In the genomic region with DNA sequence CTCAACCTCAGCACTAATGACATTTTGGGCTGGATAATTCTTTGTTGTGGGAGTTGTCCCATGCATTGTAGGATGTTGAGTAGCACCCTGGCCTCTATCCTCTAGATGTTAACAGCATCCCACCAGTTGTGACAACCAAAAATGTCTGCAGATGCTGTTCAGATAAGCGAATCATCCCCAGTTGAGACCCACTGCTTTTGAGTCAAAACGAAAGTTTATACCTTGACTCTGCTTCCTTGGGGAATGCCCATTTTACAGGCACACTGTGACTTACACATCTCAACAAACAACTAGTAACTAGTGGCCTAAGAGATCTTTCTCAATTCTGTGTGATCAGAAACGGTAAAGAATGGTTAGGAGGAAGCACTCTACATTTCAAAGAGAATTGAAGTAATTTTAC, we compare ENCODE assay signal across 12 cellular contexts. TPM values are rescaled to one million over a fixed set of nuclear protein-coding genes. Genes with fewer than 3 reads are reported as not detected.
DNase-seq lines count a peak whose midpoint lies in the region; ATAC-seq lines count a peak whose summit lies in the region.
"Had no signal": no experiment of that assay in that cellular context is flagged by ENCODE, and none has a peak within 500 bp of the region (broad histone marks: within the 10 kb centered on the region; RNA-seq: fewer than 3 reads in every experiment).

No MANE protein-coding gene starts in this region.

- peaks cover 62% of the 10 kb centered on the region for H3K36me3 Mint-ChIP-seq in activated T-cell treated with anti-CD3 and anti-CD28 coated beads, Interleukin-2, amount 50 U/mL, for 24 hours (ENCODE audit: low read depth)
- H3K36me3 Mint-ChIP-seq in activated T-helper 17 cell treated with anti-CD3 and anti-CD28 coated beads, Interleukin-2, amount 50 U/mL, for 72 hours (ENCODE audit: low read depth), result peaks cover 55% of the 10 kb centered on the region
- H3K36me3 Mint-ChIP-seq in CD4-positive, alpha-beta memory T cell, result peaks cover 48 to 56% of the 10 kb centered on the region in 2 donors

- H3K4me3 Mint-ChIP-seq in activated T-cell treated with anti-CD3 and anti-CD28 coated beads, Interleukin-2, amount 50 U/mL, for 24 hours, result no peak overlapping the region
- no peak overlapping the region for H3K4me3 Mint-ChIP-seq in activated T-helper 17 cell treated with anti-CD3 and anti-CD28 coated beads, Interleukin-2, amount 50 U/mL, for 72 hours
- no peak overlapping the region for H3K4me3 Mint-ChIP-seq in CD4-positive, alpha-beta memory T cell

- no peaks in the 10 kb centered on the region for H3K9me3 ChIP-seq in CD4-positive, alpha-beta memory T cell (ENCODE audit: control insufficient read depth in 1 of 2, low read length in 2 of 2)

- intact Hi-C loops in CD4-positive, alpha-beta memory T cell (cut with micrococcal nuclease), result no loop called here

- ATAC-seq in GM21390 (IDR thresholded peaks at IDR 0.05; ENCODE audit: unreplicated experiment) (peak; percentile 97), HG03045 (IDR thresholded peaks at IDR 0.05; ENCODE audit: unreplicated experiment) (peak; percentile 96)
- ATAC-seq in activated T-helper 17 cell treated with anti-CD3 and anti-CD28 coated beads, Interleukin-2, amount 50 U/mL, for 72 hours (replicated peaks), result peak; percentile 97
- ATAC-seq: foreskin keratinocyte had no signal

- CTCF ChIA-PET in CD4-positive, alpha-beta memory T cell (lab: Charles Lee; ENCODE audit: partially characterized antibody), result no interaction called here

- peak overlapping the region; percentile 75 for H3K27ac Mint-ChIP-seq in activated T-cell treated with anti-CD3 and anti-CD28 coated beads, Interleukin-2, amount 50 U/mL, for 24 hours
- H3K27ac Mint-ChIP-seq in activated T-helper 17 cell treated with anti-CD3 and anti-CD28 coated beads, Interleukin-2, amount 50 U/mL, for 72 hours, result no peak overlapping the region
- peak overlapping the region in 2 of 7 donors; percentile 34 to 57 for H3K27ac Mint-ChIP-seq in CD4-positive, alpha-beta memory T cell

- H3K27ac ChIP-seq in CD4-positive, alpha-beta memory T cell (ENCODE audit: low read depth, low read length), result no peak overlapping the region
- H3K27ac ChIP-seq: foreskin keratinocyte had no signal

- no peaks in the 10 kb centered on the region for H3K9me3 Mint-ChIP-seq in activated T-cell treated with anti-CD3 and anti-CD28 coated beads, Interleukin-2, amount 50 U/mL, for 24 hours
- H3K9me3 Mint-ChIP-seq in activated T-helper 17 cell treated with anti-CD3 and anti-CD28 coated beads, Interleukin-2, amount 50 U/mL, for 72 hours, result no peaks in the 10 kb centered on the region
- no peaks in the 10 kb centered on the region for H3K9me3 Mint-ChIP-seq in CD4-positive, alpha-beta memory T cell

- peaks cover 7% of the 10 kb centered on the region for H3K36me3 ChIP-seq in CD4-positive, alpha-beta memory T cell (ENCODE audit: insufficient read depth, low read length)

- H3K4me3 ChIP-seq in CD4-positive, alpha-beta memory T cell (ENCODE audit: low read length in 2 of 2), result no peak overlapping the region

- POLR2A ChIA-PET in CD4-positive, alpha-beta memory T cell (lab: Charles Lee; ENCODE audit: partially characterized antibody), result no interaction called here

- no peaks in the 10 kb centered on the region for H3K4me1 ChIP-seq in CD4-positive, alpha-beta memory T cell (ENCODE audit: insufficient read depth, low read length)
- H3K4me1 ChIP-seq: foreskin keratinocyte had no signal

- H3K4me1 Mint-ChIP-seq in activated T-cell treated with anti-CD3 and anti-CD28 coated beads, Interleukin-2, amount 50 U/mL, for 24 hours (ENCODE audit: low read depth), result peaks cover 13% of the 10 kb centered on the region
- H3K4me1 Mint-ChIP-seq in activated T-helper 17 cell treated with anti-CD3 and anti-CD28 coated beads, Interleukin-2, amount 50 U/mL, for 72 hours, result no peaks in the 10 kb centered on the region
- H3K4me1 Mint-ChIP-seq in CD4-positive, alpha-beta memory T cell, result peaks cover 0 to 2% (median 0%) of the 10 kb centered on the region in 4 donors

- H3K27me3 Mint-ChIP-seq in activated T-cell treated with anti-CD3 and anti-CD28 coated beads, Interleukin-2, amount 50 U/mL, for 24 hours, result no peaks in the 10 kb centered on the region
- no peaks in the 10 kb centered on the region for H3K27me3 Mint-ChIP-seq in activated T-helper 17 cell treated with anti-CD3 and anti-CD28 coated beads, Interleukin-2, amount 50 U/mL, for 72 hours
- H3K27me3 Mint-ChIP-seq in CD4-positive, alpha-beta memory T cell, result no peaks in the 10 kb centered on the region

- no peaks in the 10 kb centered on the region for H3K27me3 ChIP-seq in CD4-positive, alpha-beta memory T cell (ENCODE audit: insufficient read depth, low read length)
- H3K27me3 ChIP-seq: foreskin keratinocyte had no signal

- DNase-seq in activated T-cell treated with anti-CD3 and anti-CD28 coated beads, Interleukin-2, amount 50 U/mL, for 24 hours, result no peak
- no peak for DNase-seq in activated T-cell treated with anti-CD3 and anti-CD28 coated beads, Interleukin-2, amount 50 U/mL, for 48 hours
- DNase-seq in epidermal melanocyte (ENCODE audit: insufficient read length, low spot score) (no peak), NCI-H2227 (lab: John Stamatoyannopoulos, UW; ENCODE audit: unreplicated experiment) (no peak)
- no peak for DNase-seq in CD4-positive, alpha-beta memory T cell
- DNase-seq: EL, foreskin keratinocyte, NCI-H69, occipital lobe had no signal

RNA-seq across cellular contexts. Expression of a gene that starts 37.0 kb away (rescaled TPM):
- 10 to 100 TPM; 11.5 to 11.8 TPM for total RNA-seq in activated T-helper 17 cell treated with anti-CD3 and anti-CD28 coated beads, Interleukin-2, amount 50 U/mL, for 72 hours
- 10 to 100 TPM; 14.7 to 15.1 TPM for total RNA-seq in CD4-positive, alpha-beta memory T cell
- 1 to 10 TPM; 1.3 to 3.4 TPM for polyA plus RNA-seq in CD4-positive, alpha-beta memory T cell
